In genomic region chr2:58954880-58955385, GRCh38 we compare ENCODE assay signal across 1 cellular context.
TF ChIP-seq lines count a peak whose summit lies in the region.

No MANE protein-coding gene starts in this region.

TF ChIP-seq in IMR-90, 13 proteins besides CTCF, POLR2A, EP300 and RAD21 (continued from another document):
- TF ChIP-seq ELK1 (IDR thresholded peaks at IDR 0.05; ENCODE audit: borderline replicate concordance, low read depth, low read length) = no peak
- TF ChIP-seq USF2 (IDR thresholded peaks at IDR 0.05; ENCODE audit: low read depth, low read length) = no peak
- 0 out of 2 replicates have a peak, but pooled peaks have one; percentile 29 for TF ChIP-seq MAFK (IDR thresholded peaks at IDR 0.05; ENCODE audit: low read depth, low read length)
- no peak for TF ChIP-seq SMC3 (IDR thresholded peaks at IDR 0.05; ENCODE audit: low read depth, low read length)
- no peak for TF ChIP-seq MAZ (IDR thresholded peaks at IDR 0.05; ENCODE audit: borderline replicate concordance, low read depth, low read length)
